In the genomic region with DNA sequence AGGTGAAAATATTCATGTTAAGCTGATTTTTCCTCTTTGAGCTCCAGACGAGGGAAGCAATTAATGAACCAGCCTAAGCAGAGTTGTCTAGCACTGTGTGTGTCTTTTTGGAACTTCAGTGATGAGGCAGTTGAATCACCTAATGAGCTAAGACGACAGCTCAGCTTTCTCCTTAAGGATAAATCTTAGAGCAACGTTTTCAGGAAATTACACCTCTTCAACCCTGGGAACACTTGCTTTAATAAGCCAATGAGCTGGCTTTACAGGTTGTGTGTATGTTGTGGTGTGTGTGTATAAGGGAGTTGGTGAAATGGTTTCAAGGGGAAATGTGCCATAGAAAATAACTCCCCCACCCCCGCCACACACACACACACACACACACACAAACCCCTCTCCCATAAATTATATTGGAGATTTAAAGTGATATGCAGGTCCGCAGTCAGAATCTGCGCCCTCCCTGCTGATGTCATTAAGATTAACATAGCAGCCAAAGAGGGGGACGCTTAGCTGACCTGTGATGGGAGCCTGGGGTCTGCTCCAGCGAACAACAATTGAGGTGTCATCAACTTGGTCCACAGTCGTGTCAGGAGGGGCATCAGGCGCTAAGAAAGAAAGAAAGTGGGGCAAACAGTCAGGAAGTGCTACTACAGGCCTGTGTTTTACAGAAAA, we compare ENCODE assay signal across 24 cellular contexts.
"Had no signal": no experiment of that assay in that cellular context is flagged by ENCODE, and none has a peak within 500 bp of the region (broad histone marks: within the 10 kb centered on the region; RNA-seq: fewer than 3 reads in every experiment).

No MANE protein-coding gene starts in this region.

- H3K4me3 Mint-ChIP-seq: activated CD4-positive, alpha-beta T cell treated with anti-CD3 and anti-CD28 coated beads, Interleukin-2, amount 10 ng/mL, durations not matched to agents 7 days and 5 days; activated CD8-positive, alpha-beta T cell treated with anti-CD3 and anti-CD28 coated beads, Interleukin-2, amount 10 ng/mL, durations not matched to agents 7 days and 5 days; activated naive CD8-positive, alpha-beta T cell treated with anti-CD3 and anti-CD28 coated beads, Interleukin-2, amount 10 ng/mL, durations not matched to agents 7 days and 5 days; activated T-cell treated with anti-CD3 and anti-CD28 coated beads, Interleukin-2, amount 50 U/mL, for 24 hours; central memory CD8-positive, alpha-beta T cell; mesothelial cell of epicardium; nephron; stimulated activated naive CD8-positive, alpha-beta T cell treated with anti-CD3 and anti-CD28 coated beads, Interleukin-15, Interleukin-2, amounts not matched to agents 100 ng/mL and 50 ng/mL, for 24 hours; T-helper 2 cell treated with Interferon-gamma antibody and Interleukin-4, amounts not matched to agents 5 μg/mL and 100 μg/mL, for 36 hours; type B pancreatic cell had no signal

- H3K4me3 ChIP-seq: lower lobe of right lung, prostate gland, right atrium auricular region, skin epidermis, suprapubic skin had no signal

- H3K9me3 Mint-ChIP-seq: activated CD4-positive, alpha-beta T cell treated with anti-CD3 and anti-CD28 coated beads, Interleukin-2, amount 10 ng/mL, durations not matched to agents 7 days and 5 days; activated naive CD8-positive, alpha-beta T cell treated with anti-CD3 and anti-CD28 coated beads, Interleukin-2, amount 10 ng/mL, durations not matched to agents 7 days and 5 days; activated T-helper 2 cell treated with anti-CD3 and anti-CD28 coated beads, Interferon-gamma antibody, Interleukin-2, Interleukin-4, amounts not matched to agents 10 μg/mL and 5 μg/mL and 100 μg/mL, durations not matched to agents 14 hours and 24 hours and 36 hours; central memory CD8-positive, alpha-beta T cell; mesothelial cell of epicardium; nephron; stimulated activated naive CD8-positive, alpha-beta T cell treated with anti-CD3 and anti-CD28 coated beads, Interleukin-15, Interleukin-2, amounts not matched to agents 100 ng/mL and 50 ng/mL, for 24 hours; T-helper 2 cell treated with Interferon-gamma antibody and Interleukin-4, amounts not matched to agents 5 μg/mL and 100 μg/mL, for 36 hours; type B pancreatic cell had no signal

- H3K9me3 ChIP-seq: lower lobe of right lung, prostate gland, right atrium auricular region, suprapubic skin had no signal

- H3K36me3 Mint-ChIP-seq: activated naive CD8-positive, alpha-beta T cell treated with anti-CD3 and anti-CD28 coated beads, Interleukin-2, amount 10 ng/mL, durations not matched to agents 7 days and 5 days had no signal

- H3K4me1 ChIP-seq: lower lobe of right lung, prostate gland, right atrium auricular region, suprapubic skin had no signal

- DNase-seq: activated CD4-positive, alpha-beta T cell treated with anti-CD3 and anti-CD28 coated beads, Interleukin-2, amount 10 ng/mL, durations not matched to agents 7 days and 5 days; activated CD4-positive, CD25-positive, alpha-beta regulatory T cell; activated CD8-positive, alpha-beta T cell treated with anti-CD3 and anti-CD28 coated beads, Interleukin-2, amount 10 ng/mL, durations not matched to agents 7 days and 5 days; activated naive CD4-positive, alpha-beta T cell treated with Interleukin-2 at 50 U/mL for 16 hours; activated naive CD8-positive, alpha-beta T cell treated with anti-CD3 and anti-CD28 coated beads, Interleukin-2, amount 10 ng/mL, durations not matched to agents 7 days and 5 days; activated T-cell treated with anti-CD3 and anti-CD28 coated beads, Interleukin-2, amount 50 U/mL, for 24 hours; effector CD4-positive, alpha-beta T cell; foreskin melanocyte; lower lobe of right lung; occipital lobe; stimulated activated CD4-positive, alpha-beta T cell treated with anti-CD3 and anti-CD28 coated beads, Interleukin-15, amount 100 ng/mL, for 24 hours; stimulated activated CD4-positive, alpha-beta T cell treated with anti-CD3 and anti-CD28 coated beads, Interleukin-2, amount 100 ng/mL, for 48 hours had no signal

- H3K27me3 ChIP-seq: right atrium auricular region, suprapubic skin had no signal

- H3K4me1 Mint-ChIP-seq: central memory CD8-positive, alpha-beta T cell; mesothelial cell of epicardium had no signal

- H3K27ac Mint-ChIP-seq: activated CD4-positive, alpha-beta T cell treated with anti-CD3 and anti-CD28 coated beads, Interleukin-2, amount 10 ng/mL, durations not matched to agents 7 days and 5 days; activated CD8-positive, alpha-beta T cell treated with anti-CD3 and anti-CD28 coated beads, Interleukin-2, amount 10 ng/mL, durations not matched to agents 7 days and 5 days; activated naive CD8-positive, alpha-beta T cell treated with anti-CD3 and anti-CD28 coated beads, Interleukin-2, amount 10 ng/mL, durations not matched to agents 7 days and 5 days; activated T-cell treated with anti-CD3 and anti-CD28 coated beads, Interleukin-2, amount 50 U/mL, for 24 hours; activated T-helper 2 cell treated with anti-CD3 and anti-CD28 coated beads, Interferon-gamma antibody, Interleukin-2, Interleukin-4, amounts not matched to agents 10 μg/mL and 5 μg/mL and 100 μg/mL, durations not matched to agents 14 hours and 24 hours and 36 hours; mesothelial cell of epicardium; nephron; stimulated activated naive CD8-positive, alpha-beta T cell treated with anti-CD3 and anti-CD28 coated beads, Interleukin-15, Interleukin-2, amounts not matched to agents 100 ng/mL and 50 ng/mL, for 24 hours; T-helper 2 cell treated with Interferon-gamma antibody and Interleukin-4, amounts not matched to agents 5 μg/mL and 100 μg/mL, for 36 hours; type B pancreatic cell had no signal

- FAIRE-seq: keratinocyte had no signal

- H3K36me3 ChIP-seq: prostate gland had no signal

- H3K27ac ChIP-seq: lower lobe of right lung, prostate gland, right atrium auricular region, skin epidermis, suprapubic skin had no signal

- H3K27me3 Mint-ChIP-seq: type B pancreatic cell had no signal
